23 cellular contexts compared by ENCODE assay signal in genomic region chrX:53323196-53323595, GRCh38. TPM values are rescaled to one million over a fixed set of nuclear protein-coding genes. Genes with fewer than 3 reads are reported as not detected.
DNase-seq lines count a peak whose midpoint lies in the region; ATAC-seq, FAIRE-seq and TF ChIP-seq lines count a peak whose summit lies in the region.
"Had no signal": no experiment of that assay in that cellular context is flagged by ENCODE, and none has a peak within 500 bp of the region (broad histone marks: within the 10 kb centered on the region; RNA-seq: fewer than 3 reads in every experiment).

No MANE protein-coding gene starts in this region.

- no peak for ATAC-seq in CD4-positive, alpha-beta T cell (ENCODE audit: poor library complexity)
- no peak; the same call in 2 of the 3 replicates for ATAC-seq in SK-N-SH treated with all-trans-retinoic acid at 6 μM for 48 hours
- ATAC-seq: HCT116 had no signal

- no peak overlapping the region for H2BK12ac ChIP-seq in H1 (ENCODE audit: low read depth, low read length)

- peaks cover 66% of the 10 kb centered on the region for H3K27me3 ChIP-seq in CD4-positive, alpha-beta T cell (ENCODE audit: control insufficient read depth, insufficient read depth, low read length)
- H3K27me3 ChIP-seq in H1 (replicated peaks in 1 of 4; ENCODE audit: control insufficient read depth in 3 of 4, extremely low read depth in 1 of 4, insufficient read depth in 3 of 4, low read length in 3 of 4) = peaks cover 1 to 29% (median 16%) of the 10 kb centered on the region in 4 experiments; a peak in 6 of 7 replicates

- TF ChIP-seq POLR2A in H1 (IDR thresholded peaks at IDR 0.05; ENCODE audit: control extremely low read depth in 1 of 2, low read depth in 2 of 2, low read length in 2 of 2) (no peak), erythroblast (IDR thresholded peaks at IDR 0.05; ENCODE audit: low read length) (no peak)

- peaks cover 71% of the 10 kb centered on the region for H3K27me3 Mint-ChIP-seq in CD4-positive, alpha-beta T cell

- H2BK15ac ChIP-seq in H1 (ENCODE audit: low read length) = no peak overlapping the region

- H3K27ac Mint-ChIP-seq in CD4-positive, alpha-beta T cell = no peak overlapping the region
- H3K27ac Mint-ChIP-seq: B cell, IgD-negative memory B cell had no signal

- intact Hi-C loops in CD4-positive, alpha-beta T cell (cut with DNase I, micrococcal nuclease) = no loop called here

- no peak overlapping the region for H3K4me3 ChIP-seq in HEK293 (ENCODE audit: low read depth, low read length)
- no peak overlapping the region for H3K4me3 ChIP-seq in H1 (ENCODE audit: extremely low read depth in 1 of 4, insufficient read depth in 2 of 4, low read depth in 3 of 4, low read length in 4 of 4)
- H3K4me3 ChIP-seq: BLaER1 treated with 17β-estradiol and CSF1 and Interleukin-3, amounts not matched to agents 10 nM and 100 nM had no signal

- no peak for TF ChIP-seq CTCF in CD4-positive, alpha-beta T cell (IDR thresholded peaks at IDR 0.05)
- TF ChIP-seq CTCF in HEK293 (tag by site-specific recombination; IDR thresholded peaks at IDR 0.05) (no peak), H1 (IDR thresholded peaks at IDR 0.05; ENCODE audit: control extremely low read depth in 1 of 3, insufficient read depth in 1 of 3, low read depth in 1 of 3, low read length in 3 of 3) (no peak)

- H3K9me3 ChIP-seq in CD4-positive, alpha-beta T cell (ENCODE audit: control insufficient read depth, low read length) = no peaks in the 10 kb centered on the region
- peaks cover 2% of the 10 kb centered on the region; the same call in 1 of the 2 replicates for H3K9me3 ChIP-seq in HEK293 (ENCODE audit: control insufficient read depth, insufficient read depth, low read depth, low read length)
- H3K9me3 ChIP-seq in H1 (ENCODE audit: insufficient read depth in 2 of 2, low read depth in 1 of 2, low read length in 1 of 2) = no peaks in the 10 kb centered on the region

- no peak overlapping the region for H4K5ac ChIP-seq in H1 (ENCODE audit: insufficient read length, low read depth, low read length)

- peak overlapping the region; percentile 83; the same call in 1 of the 2 replicates for H2BK5ac ChIP-seq in H1 (ENCODE audit: low read depth, low read length)

- H3K23ac ChIP-seq in H1 (ENCODE audit: insufficient read length) = no peak overlapping the region

- no peak overlapping the region for H2AK5ac ChIP-seq in H1 (ENCODE audit: low read depth, low read length)

- no peak overlapping the region for H3K14ac ChIP-seq in H1 (ENCODE audit: insufficient read length)

- CTCF ChIA-PET in CD4-positive, alpha-beta T cell (lab: Charles Lee) = interaction anchor here (1.1 kb wide), 1 partner anchor 10 kb away, joined by 3 read pairs; no protein-coding TSS in a partner anchor
- CTCF ChIA-PET in HEK293 (lab: Yijun Ruan, JAX) (interaction anchor here (0.8 to 1.3 kb wide), 2 partner anchors 12 to 159 kb away, joined by 3 to 4 read pairs; no protein-coding TSS in a partner anchor), H1 (lab: Charles Lee; ENCODE audit: partially characterized antibody) (interaction anchor here (1.2 to 3.1 kb wide), 2 partner anchors 8 to 40 kb away, joined by 4 to 7 read pairs; no protein-coding TSS in a partner anchor)

- H2BK120ac ChIP-seq in H1 (replicated peaks; ENCODE audit: low read depth, low read length) = peak overlapping the region; percentile 43

- H3K36me3 ChIP-seq in HEK293 (ENCODE audit: control insufficient read depth in 2 of 2, insufficient read depth in 1 of 2, low read length in 2 of 2) (no peaks in the 10 kb centered on the region), H1 (ENCODE audit: control insufficient read depth in 2 of 4, insufficient read depth in 4 of 4, low read length in 3 of 4) (no peaks in the 10 kb centered on the region)
- H3K36me3 ChIP-seq: BLaER1 treated with 17β-estradiol and CSF1 and Interleukin-3, amounts not matched to agents 10 nM and 100 nM had no signal

- no peaks in the 10 kb centered on the region for H4K20me1 ChIP-seq in H1 (replicated peaks in 1 of 2; ENCODE audit: control insufficient read depth in 1 of 2, insufficient read depth in 2 of 2, low read length in 2 of 2)

- H3K27ac ChIP-seq in CD4-positive, alpha-beta T cell (ENCODE audit: low read depth, low read length) = no peak overlapping the region
- H3K27ac ChIP-seq in HEK293 (ENCODE audit: extremely low read depth, low read depth, low read length) = no peak overlapping the region
- no peak overlapping the region for H3K27ac ChIP-seq in H1 (ENCODE audit: low read depth, low read length)
- H3K27ac ChIP-seq: BLaER1 treated with 17β-estradiol and CSF1 and Interleukin-3, amounts not matched to agents 10 nM and 100 nM had no signal

- H3K4ac ChIP-seq in H1 (replicated peaks; ENCODE audit: insufficient read length, low read depth, low read length) = no peak overlapping the region

- TF ChIP-seq RAD21 in H1 (IDR thresholded peaks at IDR 0.05 in 1 of 2, conservative IDR thresholded peaks at IDR 0.05 in 1 of 2; ENCODE audit: low read depth in 2 of 2, low read length in 2 of 2) = no peak

- no peak overlapping the region for H3K56ac ChIP-seq in H1 (replicated peaks; ENCODE audit: insufficient read length, low read depth, low read length)

- no peak for TF ChIP-seq EP300 in H1 (IDR thresholded peaks at IDR 0.05; ENCODE audit: borderline replicate concordance in 1 of 2, low read depth in 2 of 2, low read length in 2 of 2)

- peaks cover 6% of the 10 kb centered on the region for H3K4me1 Mint-ChIP-seq in CD4-positive, alpha-beta T cell (ENCODE audit: low read depth)

- POLR2A ChIA-PET in CD4-positive, alpha-beta T cell (lab: Charles Lee) = no interaction called here
- POLR2A ChIA-PET in HEK293 (lab: Yijun Ruan, JAX) = no interaction called here
- POLR2A ChIA-PET in H1 (lab: Charles Lee; ENCODE audit: partially characterized antibody) = interaction anchor here (0.6 kb wide), 1 partner anchor 20 kb away, joined by 3 read pairs; no protein-coding TSS in a partner anchor

- no peak overlapping the region for H2AFZ ChIP-seq in H1 (ENCODE audit: low read length)

- H3K9ac ChIP-seq in H1 (replicated peaks in 1 of 4; ENCODE audit: extremely low read depth in 1 of 4, low read depth in 3 of 4, low read length in 3 of 4) = no peak overlapping the region
- H3K9ac ChIP-seq: BLaER1 treated with 17β-estradiol and CSF1 and Interleukin-3, amounts not matched to agents 10 nM and 100 nM had no signal

- peaks cover 13% of the 10 kb centered on the region; the same call in 1 of the 2 replicates for H3K23me2 ChIP-seq in H1 (ENCODE audit: low read depth, low read length)

- H3K4me1 ChIP-seq in HEK293 (ENCODE audit: control insufficient read depth, insufficient read depth, low read length) (peaks cover 11% of the 10 kb centered on the region; the same call in 1 of the 2 replicates), H1 (replicated peaks in 1 of 4; ENCODE audit: control insufficient read depth in 3 of 4, insufficient read depth in 4 of 4, low read length in 3 of 4) (peaks cover 0 to 15% (median 8%) of the 10 kb centered on the region in 4 experiments; a peak in 6 of 7 replicates)
- H3K4me1 ChIP-seq: BLaER1 treated with 17β-estradiol and CSF1 and Interleukin-3, amounts not matched to agents 10 nM and 100 nM had no signal

- H3K79me1 ChIP-seq in H1 (ENCODE audit: low read depth, low read length) = no peaks in the 10 kb centered on the region

- H4K8ac ChIP-seq in H1 (ENCODE audit: extremely low read depth, insufficient read depth, low read length) = no peak overlapping the region

- H3K36me3 Mint-ChIP-seq in CD4-positive, alpha-beta T cell (ENCODE audit: low read depth) = no peaks in the 10 kb centered on the region
- H3K36me3 Mint-ChIP-seq: CD8-positive, alpha-beta memory T cell had no signal

- H3K4me2 ChIP-seq in H1 (ENCODE audit: insufficient read depth in 1 of 2, low read depth in 2 of 2, low read length in 2 of 2) = peak overlapping the region in 1 of 2 experiments; percentile 84; a peak in 1 of 4 replicates
- H3K4me2 ChIP-seq: BLaER1 treated with 17β-estradiol and CSF1 and Interleukin-3, amounts not matched to agents 10 nM and 100 nM had no signal

- no peak overlapping the region for H3K18ac ChIP-seq in H1 (ENCODE audit: extremely low read depth, low read length)

- peak overlapping the region; percentile 40 for H4K91ac ChIP-seq in H1 (replicated peaks; ENCODE audit: insufficient read length, low read length)

- DNase-seq in CD4-positive, alpha-beta T cell = no peak
- DNase-seq in H1 (ENCODE audit: low read depth in 1 of 2, low spot score in 2 of 2) (no peak), myocyte (ENCODE audit: low read depth) (peak; percentile 47), NAMALWA (ENCODE audit: low spot score) (no peak), erythroblast (lab: John Stamatoyannopoulos, UW) (no peak), DMS53 treated with DMSO at 0.1 percent for 48 hours (lab: John Stamatoyannopoulos, UW; ENCODE audit: unreplicated experiment) (no peak)
- DNase-seq: 8988T; CD8-positive, alpha-beta memory T cell; COR-L47; DMS 273 treated with DMSO at 0.1 percent for 48 hours; DMS53; KBM-7 had no signal

- H3K9me3 Mint-ChIP-seq in CD4-positive, alpha-beta T cell = no peaks in the 10 kb centered on the region
- H3K9me3 Mint-ChIP-seq: CD8-positive, alpha-beta memory T cell had no signal

- no peak for FAIRE-seq in H1 (lab: Jason Lieb, UNC)
- FAIRE-seq: G401.6, GM12891, GM18507, H54, HTR-8/SVneo had no signal

- peaks cover 4 to 18% of the 10 kb centered on the region in 2 experiments; a peak in 2 of 4 replicates for H3K79me2 ChIP-seq in H1 (ENCODE audit: control insufficient read depth in 1 of 2, insufficient read depth in 2 of 2, low read length in 2 of 2)

- 0 out of 2 replicates have a peak overlapping the region, but pooled peaks have one; percentile 86 for H2BK20ac ChIP-seq in H1 (ENCODE audit: low read length)

- 79% methylated on average over 5 of the region's 5 CpGs; no CpG with 5 or more reads in 1 of the 2 experiments for WGBS in H1 (ENCODE audit: extremely low coverage in 1 of 2, insufficient coverage in 1 of 2, insufficient read length in 1 of 2, insufficient replicate concordance in 2 of 2, low coverage in 1 of 2, low lambda C conversion rate in 2 of 2, missing lambda C conversion rate in 1 of 2), 2 experiments

- H3K4me3 Mint-ChIP-seq in CD4-positive, alpha-beta T cell = peak overlapping the region; percentile 45
- H3K4me3 Mint-ChIP-seq: B cell had no signal

TF ChIP-seq in H1, 55 proteins besides CTCF, POLR2A, EP300 and RAD21 (continues in another document):
- TF ChIP-seq SIX5 (IDR thresholded peaks at IDR 0.05; ENCODE audit: low read depth, low read length) = no peak

RNA-seq across cellular contexts. Expression of gene IQSEC2, which starts 41.8 kb away (rescaled TPM):
- 1 to 10 TPM in 1 of 2 experiments, under 1 TPM in 1; 0.85 to 2.2 TPM for total RNA-seq in CD4-positive, alpha-beta T cell
- 48.5 and 54.9 TPM in 2 replicates for total RNA-seq in H1 (2021; fragmentation: NEBNext Ultra II Directional; extraction: Animal tissue kit (Norgen Biotek cat#: 25700))
- 6.1 and 11.6 TPM in 2 replicates for polyA plus RNA-seq in H1 (2011; rRNA removed)
- 5.7 TPM for polyA plus RNA-seq in H1 (2011; cell fraction: cytosol; rRNA removed)
- polyA plus RNA-seq in H1 (2011; cell fraction: nucleus; rRNA removed) = 35.1 TPM
- 15.3 to 18.0 TPM (median 16.2 TPM) in 4 replicates for polyA plus RNA-seq in H1 (2012, experiment 1 of 2)
- 9.0 TPM for polyA plus RNA-seq in H1 (2012, experiment 2 of 2)
- 29.9 TPM for polyA plus RNA-seq in H1 (2013, experiment 1 of 2)
- polyA plus RNA-seq in H1 (2013, experiment 2 of 2) = 31.2 TPM
- polyA minus RNA-seq in H1 (2011; rRNA and poly(A)+ RNA removed) = 8.6 and 14.4 TPM in 2 replicates
- 8.1 TPM for polyA minus RNA-seq in H1 (2011; cell fraction: cytosol; rRNA and poly(A)+ RNA removed)
- 13.4 TPM for polyA minus RNA-seq in H1 (2011; cell fraction: nucleus; rRNA and poly(A)+ RNA removed)
- 9.2 and 12.3 TPM in 2 replicates for total RNA-seq in myocyte
- polyA plus RNA-seq in myocyte (2012) = 40.2 TPM
- polyA plus RNA-seq: IgD-negative memory B cell had no signal
